ENCODE assay signal across 17 cellular contexts in the genomic region with DNA sequence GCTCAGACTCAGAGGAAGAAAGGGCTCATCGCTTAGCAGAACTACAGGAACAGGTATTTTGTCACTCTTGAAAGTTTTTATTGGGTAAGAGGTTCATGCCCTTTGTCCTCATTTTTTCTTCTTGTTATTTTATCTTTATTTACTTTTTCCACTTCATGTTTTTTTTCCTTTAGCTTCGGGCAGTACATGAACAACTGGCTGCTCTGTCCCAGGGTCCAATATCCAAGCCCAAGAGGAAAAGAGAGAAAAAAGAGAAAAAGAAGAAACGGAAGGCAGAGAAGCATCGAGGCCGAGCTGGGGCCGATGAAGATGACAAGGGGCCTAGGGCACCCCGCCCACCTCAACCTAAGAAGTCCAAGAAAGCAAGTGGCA. TPM values are rescaled to one million over a fixed set of nuclear protein-coding genes. Genes with fewer than 3 reads are reported as not detected.
DNase-seq lines count a peak whose midpoint lies in the region; ATAC-seq, FAIRE-seq and TF ChIP-seq lines count a peak whose summit lies in the region.
"Had no signal": no experiment of that assay in that cellular context is flagged by ENCODE, and none has a peak within 500 bp of the region (broad histone marks: within the 10 kb centered on the region; RNA-seq: fewer than 3 reads in every experiment).

No MANE protein-coding gene starts in this region.

- peak overlapping the region; percentile 20 for H3K4me3 Mint-ChIP-seq in T-helper 1 cell treated with Interleukin-12 subunit alpha and Interleukin-12 subunit beta and Interleukin-4 antibody, amounts not matched to agents 30 μg/mL and 1 μg/mL, for 36 hours
- no peak overlapping the region; a peak in 1 of 5 replicates for H3K4me3 Mint-ChIP-seq in H9
- H3K4me3 Mint-ChIP-seq in central memory CD8-positive, alpha-beta T cell: peak overlapping the region; percentile 52
- peak overlapping the region; percentile 46 for H3K4me3 Mint-ChIP-seq in nephron progenitor cell

- no peak overlapping the region for H4K5ac ChIP-seq in H9 (ENCODE audit: insufficient read length, low read depth, low read length)

- peaks cover 34% of the 10 kb centered on the region for H3K79me2 ChIP-seq in H9 (ENCODE audit: insufficient read depth, low read length)

- peaks cover 88% of the 10 kb centered on the region for H3K36me3 ChIP-seq in right atrium auricular region

- no peak overlapping the region for H3K27ac Mint-ChIP-seq in T-helper 1 cell treated with Interleukin-12 subunit alpha and Interleukin-12 subunit beta and Interleukin-4 antibody, amounts not matched to agents 30 μg/mL and 1 μg/mL, for 36 hours
- H3K27ac Mint-ChIP-seq in H9: peak overlapping the region in 2 of 3 experiments; percentile 34 to 75; a peak in 4 of 7 replicates
- H3K27ac Mint-ChIP-seq in central memory CD8-positive, alpha-beta T cell (ENCODE audit: low read depth): peak overlapping the region; percentile 66
- H3K27ac Mint-ChIP-seq in nephron progenitor cell: no peak overlapping the region

- no peak overlapping the region for H3T11ph ChIP-seq in H9 (ENCODE audit: low read length)

- H3K9me3 Mint-ChIP-seq in T-helper 1 cell treated with Interleukin-12 subunit alpha and Interleukin-12 subunit beta and Interleukin-4 antibody, amounts not matched to agents 30 μg/mL and 1 μg/mL, for 36 hours: no peaks in the 10 kb centered on the region
- H3K9me3 Mint-ChIP-seq in H9 (peaks cover 6 to 7% of the 10 kb centered on the region in 2 experiments), nephron progenitor cell (no peaks in the 10 kb centered on the region)
- no peaks in the 10 kb centered on the region for H3K9me3 Mint-ChIP-seq in central memory CD8-positive, alpha-beta T cell

- ATAC-seq in central memory CD8-positive, alpha-beta T cell (replicated peaks; ENCODE audit: extremely low read depth, poor library complexity, severe bottlenecking): no peak
- ATAC-seq in HG02642 (IDR thresholded peaks at IDR 0.05; ENCODE audit: poor library complexity, unreplicated experiment): no peak
- ATAC-seq: esophagus mucosa, left ventricle myocardium superior had no signal

- H4K8ac ChIP-seq in H9 (replicated peaks; ENCODE audit: insufficient read length, low read depth, low read length): no peak overlapping the region

- no peak overlapping the region for H3K4ac ChIP-seq in H9 (ENCODE audit: low read depth, low read length)

- H2BK20ac ChIP-seq in H9 (ENCODE audit: low read depth, low read length, poor library complexity, severe bottlenecking): no peak overlapping the region

- H3K9me3 ChIP-seq in H9 (ENCODE audit: control insufficient read depth, low read depth, low read length): no peaks in the 10 kb centered on the region
- H3K9me3 ChIP-seq in right atrium auricular region: no peaks in the 10 kb centered on the region

- no peak overlapping the region for H2BK12ac ChIP-seq in H9 (ENCODE audit: insufficient read length, low read depth, low read length)

- H3K4me1 Mint-ChIP-seq in T-helper 1 cell treated with Interleukin-12 subunit alpha and Interleukin-12 subunit beta and Interleukin-4 antibody, amounts not matched to agents 30 μg/mL and 1 μg/mL, for 36 hours (ENCODE audit: low read depth): peaks cover 42% of the 10 kb centered on the region
- H3K4me1 Mint-ChIP-seq in H9 (peaks cover 23 to 61% of the 10 kb centered on the region in 2 experiments), nephron progenitor cell (peaks cover 85% of the 10 kb centered on the region)
- H3K4me1 Mint-ChIP-seq in central memory CD8-positive, alpha-beta T cell: peaks cover 78% of the 10 kb centered on the region

- no peak overlapping the region for H3K4me2 ChIP-seq in H9 (ENCODE audit: insufficient read depth, insufficient read length, low read length)

- H3K23ac ChIP-seq in H9 (ENCODE audit: insufficient read length, low read depth, low read length): no peak overlapping the region

- H2AK5ac ChIP-seq in H9 (ENCODE audit: insufficient read length, low read length): no peak overlapping the region

- no peaks in the 10 kb centered on the region for H4K20me1 ChIP-seq in H9 (ENCODE audit: control insufficient read depth, insufficient read depth, insufficient read length)

- H2AFZ ChIP-seq in H9 (ENCODE audit: low read length): no peak overlapping the region

- no peak overlapping the region for H3K14ac ChIP-seq in H9 (ENCODE audit: insufficient read depth, low read length)

- no peak overlapping the region for H4K91ac ChIP-seq in H9 (ENCODE audit: insufficient read length, low read depth, low read length)

- H3K27me3 Mint-ChIP-seq in T-helper 1 cell treated with Interleukin-12 subunit alpha and Interleukin-12 subunit beta and Interleukin-4 antibody, amounts not matched to agents 30 μg/mL and 1 μg/mL, for 36 hours (ENCODE audit: low read depth): no peaks in the 10 kb centered on the region
- peaks cover 1% of the 10 kb centered on the region for H3K27me3 Mint-ChIP-seq in H9 (ENCODE audit: low read depth)
- H3K27me3 Mint-ChIP-seq in central memory CD8-positive, alpha-beta T cell: no peaks in the 10 kb centered on the region
- peaks cover 11% of the 10 kb centered on the region for H3K27me3 Mint-ChIP-seq in nephron progenitor cell (ENCODE audit: low read depth, poor library complexity)

- no peak overlapping the region for H3K9ac ChIP-seq in H9 (ENCODE audit: extremely low read depth, insufficient read length, low read length)

- TF ChIP-seq CTCF in H9 (conservative IDR thresholded peaks at IDR 0.05) (no peak), nephron progenitor cell (IDR thresholded peaks at IDR 0.05) (no peak), right atrium auricular region (IDR thresholded peaks at IDR 0.05) (no peak)

- H2BK120ac ChIP-seq in H9 (ENCODE audit: low read depth, low read length, poor library complexity, severe bottlenecking): no peak overlapping the region

- FAIRE-seq in GM19239 (lab: Jason Lieb, UNC): no peak
- FAIRE-seq: A204.1 had no signal

- H3K4me3 ChIP-seq in right atrium auricular region: no peak overlapping the region

- H3K79me1 ChIP-seq in H9 (ENCODE audit: insufficient read depth, low read depth, low read length, poor library complexity, severe bottlenecking): peaks cover 20% of the 10 kb centered on the region

- no peaks in the 10 kb centered on the region for H3K27me3 ChIP-seq in H9 (ENCODE audit: insufficient read depth, low read length)
- H3K27me3 ChIP-seq in right atrium auricular region: no peaks in the 10 kb centered on the region

- DNase-seq in T-helper 1 cell: no peak
- DNase-seq in H9: no peak
- no peak for DNase-seq in central memory CD8-positive, alpha-beta T cell (ENCODE audit: low spot score in 2 of 2)
- no peak for DNase-seq in nephron progenitor cell
- no peak for DNase-seq in GM19239 (ENCODE audit: insufficient read length, low spot score)
- no peak for DNase-seq in right atrium auricular region (ENCODE audit: low spot score)
- DNase-seq: hippocampal formation; left ventricle myocardium superior; NCI-H1048; NCI-H2227 treated with DMSO at 0.1 percent for 48 hours; occipital lobe; stimulated activated CD4-positive, alpha-beta T cell treated with anti-CD3 and anti-CD28 coated beads, Interleukin-12 subunit alpha, Interleukin-12 subunit beta, amount 100 ng/mL, for 4 hours; SW 1271 had no signal

- WGBS in H9 (ENCODE audit: extremely low coverage, insufficient read length, low lambda C conversion rate): no CpG with 5 or more reads among the region's 7 CpGs

- H2BK15ac ChIP-seq in H9 (ENCODE audit: low read depth, low read length): no peak overlapping the region

- H3K27ac ChIP-seq in H9 (ENCODE audit: insufficient read length, low read depth, low read length) (no peak overlapping the region), right atrium auricular region (no peak overlapping the region)

- H3K18ac ChIP-seq in H9 (ENCODE audit: insufficient read length, low read depth, low read length): no peak overlapping the region

- peaks cover 7% of the 10 kb centered on the region for H3K23me2 ChIP-seq in H9 (ENCODE audit: insufficient read length, low read depth, low read length, poor library complexity, severe bottlenecking)

- no peak overlapping the region for H3K56ac ChIP-seq in H9 (ENCODE audit: insufficient read length, low read depth, low read length)

- H3K4me1 ChIP-seq in H9 (ENCODE audit: insufficient read depth, low read length) (no peaks in the 10 kb centered on the region), right atrium auricular region (peaks cover 3 to 52% of the 10 kb centered on the region in 2 donors)

- no peak overlapping the region for H2BK5ac ChIP-seq in H9 (ENCODE audit: insufficient read length, low read length)

- H3K36me3 Mint-ChIP-seq in T-helper 1 cell treated with Interleukin-12 subunit alpha and Interleukin-12 subunit beta and Interleukin-4 antibody, amounts not matched to agents 30 μg/mL and 1 μg/mL, for 36 hours (ENCODE audit: low read depth): peaks cover 90% of the 10 kb centered on the region
- H3K36me3 Mint-ChIP-seq in H9 (ENCODE audit: insufficient read depth in 1 of 3, low read depth in 3 of 3) (peaks cover 85 to 93% (median 88%) of the 10 kb centered on the region in 3 experiments), nephron progenitor cell (ENCODE audit: low read depth) (peaks cover 96% of the 10 kb centered on the region)
- peaks cover 92% of the 10 kb centered on the region for H3K36me3 Mint-ChIP-seq in central memory CD8-positive, alpha-beta T cell (ENCODE audit: insufficient read depth)

RNA-seq across cellular contexts. Expression of a gene that starts 9.5 kb away (rescaled TPM):
- 244 and 252 TPM in 2 replicates for total RNA-seq in H9 (2021)
- 10 to 100 TPM; 56.9 to 91.1 TPM for total RNA-seq in right atrium auricular region

RNA-seq across cellular contexts. Expression of a gene that starts 25.0 kb away (rescaled TPM):
- 6.6 and 7.5 TPM in 2 replicates for total RNA-seq in H9 (2021)
- total RNA-seq in right atrium auricular region: 10 to 100 TPM in 1 of 2 donors, 1 to 10 TPM in 1; 9.2 to 15.4 TPM

RNA-seq across cellular contexts. Expression of a gene that starts 31.5 kb away (rescaled TPM):
- total RNA-seq in H9 (2021) (15.3 and 15.6 TPM in 2 replicates), right atrium auricular region (10 to 100 TPM in 1 of 2 donors, 1 to 10 TPM in 1; 2.6 to 15.6 TPM)

RNA-seq across cellular contexts. Expression of a gene that starts 37.1 kb away (rescaled TPM):
- 1.5 and 1.7 TPM in 2 replicates for total RNA-seq in H9 (2021)
- total RNA-seq in right atrium auricular region: 10 to 100 TPM in 1 of 2 donors, 1 to 10 TPM in 1; 3.6 to 12.9 TPM

Comparison
In these comparisons a context has a peak if more than half of its experiments do, and no peak if none do; other contexts are left out.
1. H3K27ac Mint-ChIP-seq: peak in H9 (2 of 3) and central memory CD8-positive, alpha-beta T cell (single experiment); none in T-helper 1 cell treated with Interleukin-12 subunit alpha and Interleukin-12 subunit beta and Interleukin-4 antibody, amounts not matched to agents 30 μg/mL and 1 μg/mL, for 36 hours (single experiment) and nephron progenitor cell (single experiment).
2. H3K4me3 Mint-ChIP-seq: peak in T-helper 1 cell treated with Interleukin-12 subunit alpha and Interleukin-12 subunit beta and Interleukin-4 antibody, amounts not matched to agents 30 μg/mL and 1 μg/mL, for 36 hours (single experiment), central memory CD8-positive, alpha-beta T cell (single experiment) and nephron progenitor cell (single experiment); none in H9 (0 of 2).